Comparison of ENCODE assay signal across 20 cellular contexts in genomic region chr14:99969673-99970322, GRCh38.
DNase-seq lines count a peak whose midpoint lies in the region; ATAC-seq, FAIRE-seq and TF ChIP-seq lines count a peak whose summit lies in the region.
"Had no signal": no experiment of that assay in that cellular context is flagged by ENCODE, and none has a peak within 500 bp of the region (broad histone marks: within the 10 kb centered on the region; RNA-seq: fewer than 3 reads in every experiment).

No MANE protein-coding gene starts in this region.

- H3K9ac ChIP-seq in astrocyte (ENCODE audit: low read length): no peak overlapping the region

- no peak overlapping the region for H2AFZ ChIP-seq in astrocyte (ENCODE audit: low read depth, low read length)
- H2AFZ ChIP-seq: PC-9 had no signal

- no peaks in the 10 kb centered on the region for H3K9me3 Mint-ChIP-seq in activated CD4-positive, alpha-beta memory T cell treated with anti-CD3 and anti-CD28 coated beads, Interleukin-2, amount 10 ng/mL, durations not matched to agents 7 days and 5 days
- peaks cover 2% of the 10 kb centered on the region for H3K9me3 Mint-ChIP-seq in activated CD4-positive, alpha-beta memory T cell treated with anti-CD3 and anti-CD28 coated beads for 36 hours
- H3K9me3 Mint-ChIP-seq in CD4-positive, alpha-beta T cell: no peaks in the 10 kb centered on the region
- peaks cover 6% of the 10 kb centered on the region for H3K9me3 Mint-ChIP-seq in astrocyte (ENCODE audit: unreplicated experiment)
- no peaks in the 10 kb centered on the region for H3K9me3 Mint-ChIP-seq in natural killer cell treated with Interleukin-12 subunit alpha and Interleukin-12 subunit beta and Interleukin-15 and Interleukin-18, amount 100 ng/mL, for 72 hours

- no peak overlapping the region for H3K27ac Mint-ChIP-seq in activated CD4-positive, alpha-beta memory T cell treated with anti-CD3 and anti-CD28 coated beads, Interleukin-2, amount 10 ng/mL, durations not matched to agents 7 days and 5 days
- no peak overlapping the region for H3K27ac Mint-ChIP-seq in activated CD4-positive, alpha-beta memory T cell treated with anti-CD3 and anti-CD28 coated beads for 36 hours
- peak overlapping the region; percentile 67 for H3K27ac Mint-ChIP-seq in CD4-positive, alpha-beta T cell
- peak overlapping the region; percentile 62 for H3K27ac Mint-ChIP-seq in astrocyte (ENCODE audit: unreplicated experiment)
- no peak overlapping the region for H3K27ac Mint-ChIP-seq in natural killer cell treated with Interleukin-12 subunit alpha and Interleukin-12 subunit beta and Interleukin-15 and Interleukin-18, amount 100 ng/mL, for 72 hours

- intact Hi-C loops in activated CD4-positive, alpha-beta memory T cell treated with anti-CD3 and anti-CD28 coated beads for 36 hours (cut with micrococcal nuclease): loop anchor here (10.0 kb wide), 1 partner anchor 405 kb away; the partner anchor contains the start of gene WDR25
- intact Hi-C loops in CD4-positive, alpha-beta T cell (cut with DNase I, micrococcal nuclease): loop anchor here in 1 of 2 experiments (5.0 kb wide), 4 partner anchors 273 to 362 kb away; partner anchors contain the start of gene CYP46A1

- CTCF ChIA-PET in activated CD4-positive, alpha-beta memory T cell treated with anti-CD3 and anti-CD28 coated beads, Interleukin-2, amount 10 ng/mL, durations not matched to agents 7 days and 5 days (lab: Charles Lee): interaction anchor here (1.0 kb wide), 1 partner anchor 223 kb away, joined by 3 read pairs; no protein-coding TSS in a partner anchor
- CTCF ChIA-PET in activated CD4-positive, alpha-beta memory T cell treated with anti-CD3 and anti-CD28 coated beads for 36 hours (lab: Charles Lee): interaction anchor here (1.2 to 2.5 kb wide), 3 partner anchors 130 to 223 kb away, joined by 3 to 11 read pairs (median 7); no protein-coding TSS in a partner anchor
- CTCF ChIA-PET in CD4-positive, alpha-beta T cell (lab: Charles Lee): no interaction called here

- H4K20me1 ChIP-seq in astrocyte (ENCODE audit: insufficient read depth, low read length): peaks cover 22% of the 10 kb centered on the region

- H3K36me3 Mint-ChIP-seq in activated CD4-positive, alpha-beta memory T cell treated with anti-CD3 and anti-CD28 coated beads, Interleukin-2, amount 10 ng/mL, durations not matched to agents 7 days and 5 days (ENCODE audit: low read depth): peaks cover 4% of the 10 kb centered on the region
- no peaks in the 10 kb centered on the region for H3K36me3 Mint-ChIP-seq in activated CD4-positive, alpha-beta memory T cell treated with anti-CD3 and anti-CD28 coated beads for 36 hours
- peaks cover 8% of the 10 kb centered on the region for H3K36me3 Mint-ChIP-seq in CD4-positive, alpha-beta T cell (ENCODE audit: low read depth)
- peaks cover 3% of the 10 kb centered on the region for H3K36me3 Mint-ChIP-seq in astrocyte (ENCODE audit: low read depth, unreplicated experiment)
- H3K36me3 Mint-ChIP-seq in natural killer cell treated with Interleukin-12 subunit alpha and Interleukin-12 subunit beta and Interleukin-15 and Interleukin-18, amount 100 ng/mL, for 72 hours: peaks cover 8% of the 10 kb centered on the region

- no peaks in the 10 kb centered on the region for H3K36me3 ChIP-seq in astrocyte (ENCODE audit: insufficient read depth, low read length)
- H3K36me3 ChIP-seq: heart right ventricle, lower lobe of right lung, right atrium auricular region had no signal

- no peak overlapping the region for H3K4me3 ChIP-seq in astrocyte (ENCODE audit: insufficient read depth, low read depth, low read length)
- H3K4me3 ChIP-seq: lower lobe of right lung, PC-9, right atrium auricular region had no signal

- POLR2A ChIA-PET in activated CD4-positive, alpha-beta memory T cell treated with anti-CD3 and anti-CD28 coated beads, Interleukin-2, amount 10 ng/mL, durations not matched to agents 7 days and 5 days (lab: Charles Lee): no interaction called here
- POLR2A ChIA-PET in activated CD4-positive, alpha-beta memory T cell treated with anti-CD3 and anti-CD28 coated beads for 36 hours (lab: Charles Lee): no interaction called here
- POLR2A ChIA-PET in CD4-positive, alpha-beta T cell (lab: Charles Lee): no interaction called here

- H3K27me3 Mint-ChIP-seq in activated CD4-positive, alpha-beta memory T cell treated with anti-CD3 and anti-CD28 coated beads, Interleukin-2, amount 10 ng/mL, durations not matched to agents 7 days and 5 days: peaks cover 37% of the 10 kb centered on the region
- peaks cover 32% of the 10 kb centered on the region for H3K27me3 Mint-ChIP-seq in activated CD4-positive, alpha-beta memory T cell treated with anti-CD3 and anti-CD28 coated beads for 36 hours
- H3K27me3 Mint-ChIP-seq in CD4-positive, alpha-beta T cell: peaks cover 30% of the 10 kb centered on the region
- peaks cover 13% of the 10 kb centered on the region for H3K27me3 Mint-ChIP-seq in astrocyte (ENCODE audit: low read depth, unreplicated experiment)
- peaks cover 9 to 19% of the 10 kb centered on the region in 2 donors for H3K27me3 Mint-ChIP-seq in natural killer cell treated with Interleukin-12 subunit alpha and Interleukin-12 subunit beta and Interleukin-15 and Interleukin-18, amount 100 ng/mL, for 72 hours

- FAIRE-seq in astrocyte (lab: Jason Lieb, UNC): no peak
- FAIRE-seq: islet of Langerhans had no signal

- H3K27me3 ChIP-seq in CD4-positive, alpha-beta T cell (ENCODE audit: control insufficient read depth, insufficient read depth, low read length): no peaks in the 10 kb centered on the region
- no peaks in the 10 kb centered on the region for H3K27me3 ChIP-seq in astrocyte (ENCODE audit: insufficient read depth, low read length)
- H3K27me3 ChIP-seq: right atrium auricular region had no signal

- H3K4me3 Mint-ChIP-seq in activated CD4-positive, alpha-beta memory T cell treated with anti-CD3 and anti-CD28 coated beads, Interleukin-2, amount 10 ng/mL, durations not matched to agents 7 days and 5 days: peak overlapping the region; percentile 51
- H3K4me3 Mint-ChIP-seq in activated CD4-positive, alpha-beta memory T cell treated with anti-CD3 and anti-CD28 coated beads for 36 hours: no peak overlapping the region
- H3K4me3 Mint-ChIP-seq in CD4-positive, alpha-beta T cell: peak overlapping the region; percentile 86
- H3K4me3 Mint-ChIP-seq in astrocyte (ENCODE audit: unreplicated experiment): peak overlapping the region; percentile 86
- peak overlapping the region; percentile 67 for H3K4me3 Mint-ChIP-seq in natural killer cell treated with Interleukin-12 subunit alpha and Interleukin-12 subunit beta and Interleukin-15 and Interleukin-18, amount 100 ng/mL, for 72 hours

- DNase-seq in activated CD4-positive, alpha-beta memory T cell treated with anti-CD3 and anti-CD28 coated beads, Interleukin-2, amount 10 ng/mL, durations not matched to agents 7 days and 5 days: no peak
- DNase-seq in activated CD4-positive, alpha-beta memory T cell treated with anti-CD3 and anti-CD28 coated beads for 36 hours: no peak
- no peak for DNase-seq in CD4-positive, alpha-beta T cell
- DNase-seq in astrocyte (ENCODE audit: low read depth) (no peak), NCI-H187 treated with DMSO at 0.1 percent for 48 hours (lab: John Stamatoyannopoulos, UW) (no peak)
- DNase-seq in natural killer cell treated with Interleukin-12 subunit alpha and Interleukin-12 subunit beta and Interleukin-15 and Interleukin-18, amount 100 ng/mL, for 72 hours (ENCODE audit: low spot score): no peak
- DNase-seq: activated CD8-positive, alpha-beta memory T cell treated with anti-CD3 and anti-CD28 coated beads, Interleukin-2, amount 50 U/mL, for 4 hours; Calu3; cerebellar nuclear complex; effector CD8-positive, alpha-beta T cell; heart right ventricle; Kasumi-1; lower lobe of right lung; NCI-H1105; NCI-H774; PC-9 had no signal

- H3K4me2 ChIP-seq in astrocyte (ENCODE audit: low read length): peak overlapping the region; percentile 67
- H3K4me2 ChIP-seq: PC-9 had no signal

- ATAC-seq in CD4-positive, alpha-beta T cell (ENCODE audit: poor library complexity): no peak
- no peak for ATAC-seq in natural killer cell treated with Interleukin-12 subunit alpha and Interleukin-12 subunit beta and Interleukin-15 and Interleukin-18, amount 100 ng/mL, for 72 hours
- ATAC-seq in GM21528 (IDR thresholded peaks at IDR 0.05; ENCODE audit: low FRiP score, unreplicated experiment): no peak
- no peak for ATAC-seq in HG02763 (IDR thresholded peaks at IDR 0.05; ENCODE audit: unreplicated experiment)
- ATAC-seq: lower lobe of right lung had no signal

- peaks cover 29% of the 10 kb centered on the region for H3K79me2 ChIP-seq in astrocyte (ENCODE audit: insufficient read depth, low read length)

- no peak overlapping the region for H3K27ac ChIP-seq in CD4-positive, alpha-beta T cell (ENCODE audit: low read depth, low read length)
- H3K27ac ChIP-seq in astrocyte (ENCODE audit: low read depth, low read length): peak overlapping the region; percentile 17
- H3K27ac ChIP-seq: lower lobe of right lung, PC-9, right atrium auricular region had no signal

- TF ChIP-seq CTCF in CD4-positive, alpha-beta T cell (IDR thresholded peaks at IDR 0.05): no peak
- no peak for TF ChIP-seq CTCF in astrocyte (IDR thresholded peaks at IDR 0.05; ENCODE audit: insufficient read depth, low read depth, low read length)

- H3K4me1 ChIP-seq in astrocyte (ENCODE audit: insufficient read depth, low read length): peaks cover 23% of the 10 kb centered on the region

- peaks cover 20% of the 10 kb centered on the region for H3K4me1 Mint-ChIP-seq in activated CD4-positive, alpha-beta memory T cell treated with anti-CD3 and anti-CD28 coated beads, Interleukin-2, amount 10 ng/mL, durations not matched to agents 7 days and 5 days
- peaks cover 20% of the 10 kb centered on the region for H3K4me1 Mint-ChIP-seq in activated CD4-positive, alpha-beta memory T cell treated with anti-CD3 and anti-CD28 coated beads for 36 hours (ENCODE audit: low read depth)
- peaks cover 19% of the 10 kb centered on the region for H3K4me1 Mint-ChIP-seq in CD4-positive, alpha-beta T cell (ENCODE audit: low read depth)
- H3K4me1 Mint-ChIP-seq in astrocyte (ENCODE audit: low read depth, unreplicated experiment): peaks cover 16% of the 10 kb centered on the region
- H3K4me1 Mint-ChIP-seq in natural killer cell treated with Interleukin-12 subunit alpha and Interleukin-12 subunit beta and Interleukin-15 and Interleukin-18, amount 100 ng/mL, for 72 hours (ENCODE audit: low read depth in 2 of 2): peaks cover 10 to 19% of the 10 kb centered on the region in 2 donors

- no peaks in the 10 kb centered on the region for H3K9me3 ChIP-seq in CD4-positive, alpha-beta T cell (ENCODE audit: control insufficient read depth, low read length)
- peaks cover 4% of the 10 kb centered on the region for H3K9me3 ChIP-seq in astrocyte (ENCODE audit: insufficient read depth, low read depth, low read length)
- H3K9me3 ChIP-seq: lower lobe of right lung had no signal

Comparison
In these comparisons a context has a peak if more than half of its experiments do, and no peak if none do; other contexts are left out.
1. H3K27ac Mint-ChIP-seq: peak in CD4-positive, alpha-beta T cell (single experiment) and astrocyte (single experiment); none in activated CD4-positive, alpha-beta memory T cell treated with anti-CD3 and anti-CD28 coated beads, Interleukin-2, amount 10 ng/mL, durations not matched to agents 7 days and 5 days (single experiment), activated CD4-positive, alpha-beta memory T cell treated with anti-CD3 and anti-CD28 coated beads for 36 hours (single experiment) and natural killer cell treated with Interleukin-12 subunit alpha and Interleukin-12 subunit beta and Interleukin-15 and Interleukin-18, amount 100 ng/mL, for 72 hours (0 of 2).